In genomic region chr19:35154535-35155406, GRCh38 we compare ENCODE assay signal across 8 cellular contexts. TPM values are rescaled to one million over a fixed set of nuclear protein-coding genes. Genes with fewer than 3 reads are reported as not detected.
DNase-seq lines count a peak whose midpoint lies in the region; ATAC-seq, FAIRE-seq and TF ChIP-seq lines count a peak whose summit lies in the region.

TSS of gene FXYD5 (plus strand) at chr19:35154735. CDS start at chr19:35155551, 816 bp downstream.

- peak within 1 kb of the TSS; percentile 97 for H2AFZ ChIP-seq in MM.1S (ENCODE audit: low read length)

- no peaks in the 10 kb centered on the region for H3K9me3 ChIP-seq in MM.1S (replicated peaks; ENCODE audit: insufficient read depth, low read length)

- no peaks in the 10 kb centered on the region for H3K9me2 ChIP-seq in MM.1S (replicated peaks; ENCODE audit: insufficient read depth, low read length)

- no peaks in the 10 kb centered on the region for H3K27me3 Mint-ChIP-seq in central memory CD8-positive, alpha-beta T cell

- peak within 1 kb of the TSS; percentile 100 for H3K4me2 ChIP-seq in MM.1S (ENCODE audit: low read depth, low read length)

- no peaks in the 10 kb centered on the region for H3K9me3 Mint-ChIP-seq in central memory CD8-positive, alpha-beta T cell

- peak within 1 kb of the TSS; percentile 99 for H3K27ac Mint-ChIP-seq in central memory CD8-positive, alpha-beta T cell (ENCODE audit: low read depth)

- ATAC-seq in central memory CD8-positive, alpha-beta T cell (replicated peaks; ENCODE audit: extremely low read depth, poor library complexity, severe bottlenecking) = peak; percentile 75
- ATAC-seq in left lobe of liver (peak; percentile 76), HG02678 (IDR thresholded peaks at IDR 0.05; ENCODE audit: unreplicated experiment) (no peak), HG02970 (IDR thresholded peaks at IDR 0.05; ENCODE audit: low FRiP score, unreplicated experiment) (no peak)

- TF ChIP-seq CTCF in MM.1S (IDR thresholded peaks at IDR 0.05; ENCODE audit: low read length) = no peak

- peaks cover 41% of the 10 kb centered on the region for H3K36me3 Mint-ChIP-seq in central memory CD8-positive, alpha-beta T cell (ENCODE audit: insufficient read depth)

- H3F3A ChIP-seq in MM.1S (ENCODE audit: insufficient read depth, low read length) = no peaks in the 10 kb centered on the region

- peaks cover 8% of the 10 kb centered on the region for H3K36me3 ChIP-seq in MM.1S (replicated peaks; ENCODE audit: insufficient read depth, low read length)

- no peaks in the 10 kb centered on the region for H4K20me1 ChIP-seq in MM.1S (ENCODE audit: insufficient read depth, low read length)

- H3K4me3 Mint-ChIP-seq in central memory CD8-positive, alpha-beta T cell = peak within 1 kb of the TSS; percentile 100

- peak within 1 kb of the TSS; percentile 63 for H3K27ac ChIP-seq in MM.1S (ENCODE audit: low read length)

- peaks cover 11% of the 10 kb centered on the region for H3K4me1 ChIP-seq in MM.1S (ENCODE audit: low read length)

- peak; percentile 40; the same call in 1 of the 2 replicates for TF ChIP-seq POLR2A in GM12892 (IDR thresholded peaks at IDR 0.05; ENCODE audit: low read depth, low read length)

- peak; percentile 89 for FAIRE-seq in GM12892 (lab: Jason Lieb, UNC)

- peak within 1 kb of the TSS; percentile 98 for H3K9ac ChIP-seq in MM.1S (ENCODE audit: low read length)

- DNase-seq in GM12892 (ENCODE audit: insufficient read length) (peak; percentile 69), MM.1S (peak; percentile 51), left lobe of liver (ENCODE audit: low spot score) (peak; percentile 61)
- peak; percentile 58 for DNase-seq in activated CD4-positive, CD25-positive, alpha-beta regulatory T cell treated with anti-CD3 and anti-CD28 coated beads, Interleukin-2, amount 50 U/mL, for 16 hours (ENCODE audit: low read depth, low spot score)
- DNase-seq in central memory CD8-positive, alpha-beta T cell (ENCODE audit: low spot score in 2 of 2) = peak; percentile 41 to 48
- peak; percentile 78 to 90 for DNase-seq in stimulated activated CD4-positive, alpha-beta T cell treated with anti-CD3 and anti-CD28 coated beads, Interleukin-4, amount 100 ng/mL, for 4 hours

- no peaks in the 10 kb centered on the region for H3K27me3 ChIP-seq in MM.1S (replicated peaks; ENCODE audit: insufficient read depth, low read length)

- peaks cover 51% of the 10 kb centered on the region for H3K79me2 ChIP-seq in MM.1S (ENCODE audit: low read length)

- H3K4me1 Mint-ChIP-seq in central memory CD8-positive, alpha-beta T cell = peaks cover 51% of the 10 kb centered on the region

- H3K4me3 ChIP-seq in MM.1S (ENCODE audit: low read length) = peak within 1 kb of the TSS; percentile 100

RNA-seq across cellular contexts. Expression of gene FXYD5, which starts in this region (rescaled TPM):
- polyA plus RNA-seq in GM12892 (2012; ENCODE audit: missing spikeins) = 48.8 TPM
- total RNA-seq in left lobe of liver = 7.6 TPM

Comparison
In these comparisons a context has a peak if more than half of its experiments do, and no peak if none do; other contexts are left out.
1. ATAC-seq: peak in central memory CD8-positive, alpha-beta T cell (single experiment) and left lobe of liver (single experiment); none in HG02678 (single experiment) and HG02970 (single experiment).
2. Peak in every context shown above with its lines, with median percentiles within 50 percentile points of each other: DNase-seq.